1 cellular context compared by ENCODE assay signal in genomic region chr7:34333184-34333583, GRCh38.
TF ChIP-seq lines count a peak whose summit lies in the region.

No MANE protein-coding gene starts in this region.

TF ChIP-seq in HepG2, 621 proteins besides CTCF, POLR2A, EP300 and RAD21 (continued from another document):
- no peak for TF ChIP-seq ARID5B (CRISPR knock-in tag; IDR thresholded peaks at IDR 0.05)
